ENCODE assay signal across 8 cellular contexts in the genomic region with DNA sequence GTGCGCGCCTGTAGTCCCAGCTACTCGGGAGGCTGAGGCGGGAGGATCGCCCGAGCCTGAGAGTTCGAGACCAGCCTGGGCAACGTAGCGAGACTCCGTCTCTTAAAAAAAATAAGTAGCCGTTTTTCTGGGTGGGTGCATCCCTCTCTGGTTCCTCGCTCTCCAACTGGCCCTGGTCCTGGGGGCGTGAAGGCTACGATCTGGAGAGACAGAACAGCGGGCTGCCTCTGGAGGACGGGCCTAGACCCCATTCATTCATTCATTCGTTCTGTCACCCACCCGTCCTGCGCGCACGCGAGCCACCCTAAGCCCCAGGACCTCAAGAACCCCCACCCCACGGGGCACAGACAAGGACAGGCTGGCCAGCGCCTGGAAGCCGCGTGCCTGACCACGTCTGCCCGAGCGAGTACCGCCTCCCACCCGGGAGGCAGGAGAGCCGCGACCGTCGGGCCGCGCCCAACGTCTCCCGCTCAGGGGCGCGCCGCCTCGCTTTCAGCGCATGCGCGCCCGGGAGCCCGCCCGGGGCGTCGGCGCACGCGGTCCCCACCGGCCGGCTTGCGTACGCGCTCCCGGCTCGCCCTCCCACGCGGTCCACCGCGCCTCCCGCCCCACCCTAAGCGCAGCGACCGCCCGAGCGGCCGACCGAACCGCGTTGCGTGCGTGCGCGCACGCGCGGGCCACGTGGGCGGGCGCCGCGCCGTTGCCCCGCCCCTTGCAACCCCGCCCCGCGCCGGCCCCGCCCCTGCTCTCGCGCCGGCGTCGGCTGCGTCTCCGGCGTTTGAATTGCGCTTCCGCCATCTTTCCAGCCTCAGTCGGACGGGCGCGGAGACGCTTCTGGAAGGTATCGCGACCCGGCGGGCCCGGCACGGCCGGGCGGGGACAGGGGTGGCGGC. TPM values are rescaled to one million over a fixed set of nuclear protein-coding genes. Genes with fewer than 3 reads are reported as not detected.
DNase-seq lines count a peak whose midpoint lies in the region; ATAC-seq and TF ChIP-seq lines count a peak whose summit lies in the region.

A gene (plus strand): TSS at position 781 of the 893 bp plus-strand sequence. CDS start 528 bp downstream, outside the sequence.

- no peak for TF ChIP-seq POLR2A in testis (IDR thresholded peaks at IDR 0.05)

- peaks cover 35 to 51% of the 10 kb centered on the region in 2 donors for H3K36me3 Mint-ChIP-seq in activated naive CD4-positive, alpha-beta T cell treated with anti-CD3 and anti-CD28 coated beads, Interleukin-2, amount 50 U/mL, for 72 hours

- H3K9me3 Mint-ChIP-seq in activated naive CD4-positive, alpha-beta T cell treated with anti-CD3 and anti-CD28 coated beads, Interleukin-2, amount 50 U/mL, for 72 hours = no peaks in the 10 kb centered on the region

- ATAC-seq in HG02588 (IDR thresholded peaks at IDR 0.05; ENCODE audit: unreplicated experiment) = peak; percentile 73
- peak; percentile 63 to 87 for ATAC-seq in activated naive CD4-positive, alpha-beta T cell treated with anti-CD3 and anti-CD28 coated beads, Interleukin-2, amount 50 U/mL, for 72 hours

- H3K27ac Mint-ChIP-seq in activated naive CD4-positive, alpha-beta T cell treated with anti-CD3 and anti-CD28 coated beads, Interleukin-2, amount 50 U/mL, for 72 hours = peak within 1 kb of the TSS; percentile 93 to 99

- H3K4me2 ChIP-seq in osteoblast (ENCODE audit: insufficient read depth, low read length) = peak within 1 kb of the TSS; percentile 89

- H3K4me3 ChIP-seq in GM06990 (replicated peaks; ENCODE audit: low read depth, low read length) = peak within 1 kb of the TSS; percentile 93
- peak within 1 kb of the TSS; percentile 82 for H3K4me3 ChIP-seq in osteoblast (ENCODE audit: insufficient read depth, low read length)
- peak within 1 kb of the TSS; percentile 67 to 95 for H3K4me3 ChIP-seq in testis

- peak within 1 kb of the TSS; percentile 93 for H3K27ac ChIP-seq in osteoblast (ENCODE audit: low read depth, low read length)
- peak within 1 kb of the TSS; percentile 86 to 96 for H3K27ac ChIP-seq in testis

- H3K4me1 ChIP-seq in osteoblast (ENCODE audit: insufficient read depth, low read length) (peaks cover 19% of the 10 kb centered on the region), testis (peaks cover 9% of the 10 kb centered on the region)

- H2AFZ ChIP-seq in osteoblast (ENCODE audit: low read length) = peak within 1 kb of the TSS; percentile 91

- H3K27me3 ChIP-seq in GM06990 (replicated peaks; ENCODE audit: control insufficient read depth, insufficient read depth, low read length) (no peaks in the 10 kb centered on the region), osteoblast (ENCODE audit: insufficient read depth, low read length) (no peaks in the 10 kb centered on the region), testis (no peaks in the 10 kb centered on the region)

- TF ChIP-seq CTCF in GM06990 (IDR thresholded peaks at IDR 0.05; ENCODE audit: insufficient read depth, low read length, poor library complexity, severe bottlenecking) (no peak), osteoblast (IDR thresholded peaks at IDR 0.05; ENCODE audit: extremely low read depth, low read depth, low read length) (no peak), testis (IDR thresholded peaks at IDR 0.05) (no peak)

- peaks cover 33% of the 10 kb centered on the region for H4K20me1 ChIP-seq in osteoblast (ENCODE audit: insufficient read depth, low read length)

- DNase-seq in GM06990 (ENCODE audit: extremely low read depth, insufficient read length) (peak; percentile 97), NCI-H1092 treated with DMSO at 0.1 percent for 48 hours (lab: John Stamatoyannopoulos, UW) (peak; percentile 86), SKM-1 (lab: John Stamatoyannopoulos, UW; ENCODE audit: unreplicated experiment) (peak; percentile 54), glomerular endothelial cell (ENCODE audit: extremely low read depth, low read depth, low spot score) (no peak), osteoblast (ENCODE audit: insufficient read length, low spot score, missing footprints) (peak; percentile 100), testis (peak; percentile 91)
- DNase-seq in activated naive CD4-positive, alpha-beta T cell treated with anti-CD3 and anti-CD28 coated beads, Interleukin-2, amount 50 U/mL, for 72 hours (ENCODE audit: low spot score in 2 of 2) = peak; percentile 89 to 93

- intact Hi-C loops in testis (cut with DNase I; ENCODE audit: low total_unique reads) = no loop called here

- WGBS in testis, 2 donors = 4 to 17% methylated on average over 14 to 107 of the region's 118 CpGs

- peaks cover 27% of the 10 kb centered on the region for H3K79me2 ChIP-seq in osteoblast (ENCODE audit: insufficient read depth, low read length)

- H3K9me3 ChIP-seq in osteoblast (ENCODE audit: low read depth, low read length) = no peaks in the 10 kb centered on the region
- H3K9me3 ChIP-seq in testis = no peaks in the 10 kb centered on the region

- H3K36me3 ChIP-seq in GM06990 (ENCODE audit: control insufficient read depth, insufficient read depth, low read length) (peaks cover 9% of the 10 kb centered on the region), osteoblast (ENCODE audit: insufficient read depth, low read length) (peaks cover 39% of the 10 kb centered on the region), testis (ENCODE audit: low read depth, missing control alignments) (no peaks in the 10 kb centered on the region)

RNA-seq across cellular contexts. Expression of the gene that starts here (rescaled TPM):
- 1,000 to 10,000 TPM; 1,428 to 1,822 TPM for total RNA-seq in activated naive CD4-positive, alpha-beta T cell treated with anti-CD3 and anti-CD28 coated beads, Interleukin-2, amount 50 U/mL, for 72 hours
- total RNA-seq in glomerular endothelial cell (431 and 486 TPM in 2 replicates), osteoblast (355 and 436 TPM in 2 replicates), testis (100 to 1,000 TPM; 289 to 304 TPM)
- polyA plus RNA-seq in testis (ENCODE audit: insufficient read depth, low read depth, low replicate concordance) = 966 TPM
